ENCODE assay signal across 10 cellular contexts in genomic region chr2:218219934-218220333, GRCh38. TPM values are rescaled to one million over a fixed set of nuclear protein-coding genes. Genes with fewer than 3 reads are reported as not detected.
A peak's percentile ranks its signal among the peaks of the same experiment; 100 is the strongest.
DNase-seq lines count a peak whose midpoint lies in the region; ATAC-seq and TF ChIP-seq lines count a peak whose summit lies in the region.
"Had no signal": no experiment of that assay in that cellular context is flagged by ENCODE, and none has a peak within 500 bp of the region (broad histone marks: within the 10 kb centered on the region; RNA-seq: fewer than 3 reads in every experiment).

No MANE protein-coding gene starts in this region.

- DNase-seq in activated CD4-positive, alpha-beta T cell treated with anti-CD3 and anti-CD28 coated beads for 36 hours: no peak
- no peak for DNase-seq in activated CD4-positive, alpha-beta T cell treated with anti-CD3 and anti-CD28 coated beads for 48 hours
- DNase-seq in foreskin keratinocyte (no peak), hippocampal formation (lab: John Stamatoyannopoulos, UW) (no peak), NCI-H345 treated with DMSO at 0.1 percent for 48 hours (lab: John Stamatoyannopoulos, UW; ENCODE audit: unreplicated experiment) (no peak), NCI-H2029 (lab: John Stamatoyannopoulos, UW) (no peak)
- DNase-seq: OCI-M1; stimulated activated CD4-positive, alpha-beta T cell treated with anti-CD3 and anti-CD28 coated beads, Interleukin-4, amount 100 ng/mL, for 24 hours had no signal

- POLR2A ChIA-PET in activated CD4-positive, alpha-beta T cell treated with anti-CD3 and anti-CD28 coated beads for 36 hours (lab: Charles Lee): interaction anchor here (0.6 to 1.3 kb wide), 3 partner anchors 9 to 1035 kb away, joined by 3 to 10 read pairs (median 6); no protein-coding TSS in a partner anchor

- ATAC-seq in activated CD4-positive, alpha-beta T cell treated with anti-CD3 and anti-CD28 coated beads for 36 hours: no peak
- no peak for ATAC-seq in foreskin keratinocyte
- ATAC-seq in stimulated activated memory B cell treated with anti-CD40 and anti-IgM and Interleukin-4, amounts not matched to agents 10 μg/mL and 1 μg/mL and 100 μg/mL, for 72 hours: no peak

- H3K4me3 Mint-ChIP-seq in activated CD4-positive, alpha-beta T cell treated with anti-CD3 and anti-CD28 coated beads for 36 hours: peak overlapping the region; percentile 81
- peak overlapping the region; percentile 94 for H3K4me3 Mint-ChIP-seq in stimulated activated memory B cell treated with anti-CD40 and anti-IgM and Interleukin-4, amounts not matched to agents 10 μg/mL and 1 μg/mL and 100 μg/mL, for 72 hours

- TF ChIP-seq CTCF in WI38 (IDR thresholded peaks at IDR 0.05; ENCODE audit: low read depth, low read length) (no peak), foreskin keratinocyte (conservative IDR thresholded peaks at IDR 0.05) (no peak)

- peaks cover 65% of the 10 kb centered on the region for H3K4me1 Mint-ChIP-seq in activated CD4-positive, alpha-beta T cell treated with anti-CD3 and anti-CD28 coated beads for 36 hours
- H3K4me1 Mint-ChIP-seq in stimulated activated memory B cell treated with anti-CD40 and anti-IgM and Interleukin-4, amounts not matched to agents 10 μg/mL and 1 μg/mL and 100 μg/mL, for 72 hours: peaks cover 58% of the 10 kb centered on the region

- H3K27me3 ChIP-seq in foreskin keratinocyte: no peaks in the 10 kb centered on the region

- peaks cover 45% of the 10 kb centered on the region for H3K4me1 ChIP-seq in foreskin keratinocyte

- no peaks in the 10 kb centered on the region for H3K27me3 Mint-ChIP-seq in activated CD4-positive, alpha-beta T cell treated with anti-CD3 and anti-CD28 coated beads for 36 hours
- H3K27me3 Mint-ChIP-seq in stimulated activated memory B cell treated with anti-CD40 and anti-IgM and Interleukin-4, amounts not matched to agents 10 μg/mL and 1 μg/mL and 100 μg/mL, for 72 hours: no peaks in the 10 kb centered on the region

- peak overlapping the region; percentile 43 for H3K27ac ChIP-seq in foreskin keratinocyte

- intact Hi-C loops in activated CD4-positive, alpha-beta T cell treated with anti-CD3 and anti-CD28 coated beads for 36 hours (cut with DNase I, micrococcal nuclease): loop anchor here in 1 of 2 experiments (2.0 kb wide), 1 partner anchor 37 kb away; no protein-coding TSS in a partner anchor

- peaks cover 70% of the 10 kb centered on the region for H3K36me3 Mint-ChIP-seq in activated CD4-positive, alpha-beta T cell treated with anti-CD3 and anti-CD28 coated beads for 36 hours (ENCODE audit: low read depth)
- peaks cover 44% of the 10 kb centered on the region for H3K36me3 Mint-ChIP-seq in stimulated activated memory B cell treated with anti-CD40 and anti-IgM and Interleukin-4, amounts not matched to agents 10 μg/mL and 1 μg/mL and 100 μg/mL, for 72 hours

- peak overlapping the region; percentile 98 for H3K4me3 ChIP-seq in WI38 (ENCODE audit: low read depth, low read length)

- CTCF ChIA-PET in activated CD4-positive, alpha-beta T cell treated with anti-CD3 and anti-CD28 coated beads for 36 hours (lab: Charles Lee): interaction anchor here (0.6 to 4.5 kb wide), 9 partner anchors 10 to 497 kb away, joined by 3 to 47 read pairs (median 4); partner anchors contain the start of genes AAMP and PNKD

- H3K9me3 Mint-ChIP-seq in activated CD4-positive, alpha-beta T cell treated with anti-CD3 and anti-CD28 coated beads for 36 hours (ENCODE audit: low read depth): no peaks in the 10 kb centered on the region
- no peaks in the 10 kb centered on the region for H3K9me3 Mint-ChIP-seq in stimulated activated memory B cell treated with anti-CD40 and anti-IgM and Interleukin-4, amounts not matched to agents 10 μg/mL and 1 μg/mL and 100 μg/mL, for 72 hours

- peak overlapping the region; percentile 96 for H3K27ac Mint-ChIP-seq in activated CD4-positive, alpha-beta T cell treated with anti-CD3 and anti-CD28 coated beads for 36 hours
- peak overlapping the region; percentile 89 for H3K27ac Mint-ChIP-seq in stimulated activated memory B cell treated with anti-CD40 and anti-IgM and Interleukin-4, amounts not matched to agents 10 μg/mL and 1 μg/mL and 100 μg/mL, for 72 hours

RNA-seq across cellular contexts. Expression of gene ARPC2, which starts 2.9 kb away (rescaled TPM):
- 100 to 1,000 TPM; 563 to 632 TPM for total RNA-seq in activated CD4-positive, alpha-beta T cell treated with anti-CD3 and anti-CD28 coated beads for 36 hours
- 794 and 818 TPM in 2 replicates for total RNA-seq in foreskin keratinocyte
- polyA plus RNA-seq in foreskin keratinocyte: 894 and 918 TPM in 2 replicates

RNA-seq across cellular contexts. Expression of gene GPBAR1, which starts 40.9 kb away (rescaled TPM):
- total RNA-seq in activated CD4-positive, alpha-beta T cell treated with anti-CD3 and anti-CD28 coated beads for 36 hours: under 1 TPM; 0.11 to 0.40 TPM
- 0.14 and 0.18 TPM in 2 replicates for total RNA-seq in foreskin keratinocyte
- polyA plus RNA-seq in foreskin keratinocyte: 0.11 and 0.12 TPM in 2 replicates

RNA-seq across cellular contexts. Expression of gene AAMP, which starts 50.0 kb away (rescaled TPM):
- 10 to 100 TPM; 49.7 to 72.2 TPM for total RNA-seq in activated CD4-positive, alpha-beta T cell treated with anti-CD3 and anti-CD28 coated beads for 36 hours
- total RNA-seq in foreskin keratinocyte: 101 and 108 TPM in 2 replicates
- 114 and 120 TPM in 2 replicates for polyA plus RNA-seq in foreskin keratinocyte

RNA-seq across cellular contexts. Expression of gene PNKD, which starts 50.4 kb away (rescaled TPM):
- 10 to 100 TPM; 17.8 to 18.5 TPM for total RNA-seq in activated CD4-positive, alpha-beta T cell treated with anti-CD3 and anti-CD28 coated beads for 36 hours
- 40.9 and 43.5 TPM in 2 replicates for total RNA-seq in foreskin keratinocyte
- polyA plus RNA-seq in foreskin keratinocyte: 65.1 and 66.6 TPM in 2 replicates

RNA-seq across cellular contexts. Expression of gene CXCR1, which starts 53.2 kb away (rescaled TPM):
- not detected for total RNA-seq in activated CD4-positive, alpha-beta T cell treated with anti-CD3 and anti-CD28 coated beads for 36 hours
- 0.28 and 0.41 TPM in 2 replicates for total RNA-seq in foreskin keratinocyte
- 0.39 and 0.55 TPM in 2 replicates for polyA plus RNA-seq in foreskin keratinocyte
